ENCODE assay signal across 1 cellular context in the genomic region with DNA sequence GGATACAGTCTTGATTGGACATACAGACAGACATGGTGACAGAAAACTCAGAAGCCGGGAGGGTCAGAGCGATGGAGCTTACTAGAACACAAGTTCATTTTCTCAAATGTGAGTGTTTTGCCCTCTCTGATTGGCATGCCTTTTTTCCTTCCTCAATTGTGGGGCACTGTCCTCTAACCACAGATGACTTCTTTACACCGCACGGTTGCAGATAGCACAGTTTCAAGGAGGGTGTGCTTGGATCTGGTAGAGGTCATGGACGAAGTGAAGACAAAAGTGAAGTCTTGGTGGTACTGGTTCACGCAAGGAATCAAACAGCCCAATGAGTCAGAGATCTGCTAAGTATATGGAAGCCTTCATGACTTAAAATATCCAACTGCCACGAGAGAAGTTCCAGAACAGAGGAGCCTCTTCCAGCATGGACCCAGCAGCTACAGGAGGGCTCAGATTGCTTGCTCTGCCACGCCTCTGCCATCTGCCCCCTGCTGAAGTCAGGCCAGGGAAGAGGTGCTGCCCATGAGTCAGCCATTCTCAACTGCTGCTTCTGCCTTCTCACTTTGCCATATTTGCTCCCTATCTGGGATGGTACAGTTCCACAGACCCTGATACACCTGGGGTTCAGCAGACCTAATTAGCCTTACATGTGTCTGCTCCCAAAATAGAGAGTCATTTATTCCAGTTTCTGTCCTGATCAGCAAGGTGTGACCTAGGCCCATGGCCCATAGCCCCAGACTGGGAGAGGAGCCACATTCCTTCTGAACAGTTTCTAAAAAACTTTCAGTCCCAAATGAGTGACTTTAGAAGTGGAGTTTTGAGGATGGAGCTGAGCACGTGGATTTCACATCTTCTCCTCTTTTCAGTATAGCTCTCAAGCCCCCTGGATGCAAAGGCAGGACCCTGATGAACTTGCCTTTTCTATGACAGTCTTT.
TF ChIP-seq lines count a peak whose summit lies in the region.

No MANE protein-coding gene starts in this region.

TF ChIP-seq in IMR-90, 13 proteins besides CTCF, POLR2A, EP300 and RAD21 (continued from another document):
- TF ChIP-seq CEBPB (IDR thresholded peaks at IDR 0.05; ENCODE audit: low read depth, low read length) = no peak
